Comparison of ENCODE assay signal across 2 cellular contexts in genomic region chr10:95874783-95875182, GRCh38. TPM values are rescaled to one million over a fixed set of nuclear protein-coding genes. Genes with fewer than 3 reads are reported as not detected.
"Had no signal": no experiment of that assay in that cellular context is flagged by ENCODE, and none has a peak within 500 bp of the region (broad histone marks: within the 10 kb centered on the region; RNA-seq: fewer than 3 reads in every experiment).

No MANE protein-coding gene starts in this region.

RNA-seq across cellular contexts. Expression of gene CC2D2B, which starts 33.0 kb away (rescaled TPM):
- total RNA-seq: kidney epithelial cell, lung microvascular endothelial cell had no signal
